Comparison of ENCODE assay signal across 6 cellular contexts in the genomic region with DNA sequence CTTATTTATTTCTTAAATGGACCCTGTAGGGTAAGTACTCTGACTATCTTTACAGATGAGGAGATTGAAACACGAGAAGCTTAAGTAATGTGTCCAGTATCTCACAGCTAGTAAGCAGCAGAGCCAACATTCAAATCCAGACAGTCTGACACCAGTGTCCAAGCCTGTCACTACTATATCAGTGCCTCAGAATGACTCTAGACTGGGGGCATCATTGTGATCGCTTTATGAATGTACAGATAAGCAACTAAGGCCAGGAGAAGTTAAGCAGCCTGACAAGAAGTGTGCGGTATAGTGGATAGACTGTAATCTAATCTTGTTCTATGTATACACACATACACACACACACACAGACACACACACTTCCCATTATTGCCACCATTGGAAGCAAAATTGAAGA.
"Had no signal": no experiment of that assay in that cellular context is flagged by ENCODE, and none has a peak within 500 bp of the region (broad histone marks: within the 10 kb centered on the region; RNA-seq: fewer than 3 reads in every experiment).

No MANE protein-coding gene starts in this region.

- H3K4me2 ChIP-seq: GM23338 had no signal

- H3K4me3 ChIP-seq: GM23338 had no signal

- DNase-seq: H9, HCEC 1CT, HFFc6 had no signal

- H3K27ac ChIP-seq: HL-60 had no signal

- H2AFZ ChIP-seq: GM23338 had no signal

- ATAC-seq: GM23338, HepG2 had no signal
